In genomic region chr6:20487669-20488375, GRCh38 we compare ENCODE assay signal across 21 cellular contexts.
"Had no signal": no experiment of that assay in that cellular context is flagged by ENCODE, and none has a peak within 500 bp of the region (broad histone marks: within the 10 kb centered on the region; RNA-seq: fewer than 3 reads in every experiment).

No MANE protein-coding gene starts in this region.

- ATAC-seq: foreskin keratinocyte; naive thymus-derived CD4-positive, alpha-beta T cell; sciatic nerve had no signal

- H3K9me3 ChIP-seq: left ventricle myocardium inferior, thoracic aorta, vagina had no signal

- DNase-seq: activated CD4-positive, alpha-beta memory T cell treated with anti-CD3 and anti-CD28 coated beads, Interleukin-2, amount 10 ng/mL, durations not matched to agents 7 days and 5 days; activated CD4-positive, alpha-beta T cell treated with anti-CD3 and anti-CD28 coated beads, Interleukin-2, amount 10 ng/mL, durations not matched to agents 24 days and 14 days; activated gamma-delta T cell treated with Interleukin-2 at 50 U/mL for 16 hours; aorta; cerebellar nuclear complex; cortex of kidney; endodermal cell; foreskin keratinocyte; kidney glomerular epithelial cell; left ventricle myocardium inferior; naive thymus-derived CD4-positive, alpha-beta T cell; posterior cingulate gyrus; stimulated activated CD4-positive, alpha-beta T cell treated with anti-CD3 and anti-CD28 coated beads, Interleukin-2, amount 100 ng/mL, for 48 hours; stimulated activated CD8-positive, alpha-beta memory T cell treated with anti-CD3 and anti-CD28 coated beads, Interleukin-4, amount 100 ng/mL, for 48 hours; stimulated activated naive CD4-positive, alpha-beta T cell treated with Interleukin-2 at 50 U/mL for 16 hours had no signal

- H3K27ac ChIP-seq: epithelial cell of prostate, foreskin keratinocyte, left ventricle myocardium inferior, neural progenitor cell, thoracic aorta, vagina had no signal

- H3K4me3 ChIP-seq: left ventricle myocardium inferior, neural progenitor cell, smooth muscle cell, thoracic aorta, vagina had no signal

- H3K27me3 ChIP-seq: foreskin keratinocyte, neural progenitor cell, vagina had no signal
